16 cellular contexts compared by ENCODE assay signal in genomic region chr4:138251904-138252303, GRCh38.
"Had no signal": no experiment of that assay in that cellular context is flagged by ENCODE, and none has a peak within 500 bp of the region (broad histone marks: within the 10 kb centered on the region; RNA-seq: fewer than 3 reads in every experiment).

No MANE protein-coding gene starts in this region.

- H3K4me3 ChIP-seq: colonic mucosa, lower lobe of right lung, thyroid gland, uterus had no signal

- H3K4me1 ChIP-seq: colonic mucosa, lower lobe of right lung, thyroid gland, uterus had no signal

- H3K36me3 ChIP-seq: colonic mucosa, lower lobe of right lung, thyroid gland had no signal

- DNase-seq: activated CD4-positive, alpha-beta T cell treated with anti-CD3 and anti-CD28 coated beads, Interleukin-2, amount 10 ng/mL, durations not matched to agents 24 days and 14 days; activated CD8-positive, alpha-beta T cell treated with anti-CD3 and anti-CD28 coated beads for 36 hours; activated naive CD4-positive, alpha-beta T cell treated with Interleukin-2 at 50 U/mL for 16 hours; activated T-cell treated with anti-CD3 and anti-CD28 coated beads, Interleukin-2, amount 50 U/mL, for 1 hour; colonic mucosa; endodermal cell; foreskin melanocyte; lower lobe of right lung; nucleus accumbens; retina; stimulated activated CD8-positive, alpha-beta memory T cell treated with anti-CD3 and anti-CD28 coated beads, Interleukin-4, amount 100 ng/mL, for 48 hours; stimulated activated naive CD4-positive, alpha-beta T cell; thyroid gland; uterus had no signal

- ATAC-seq: activated CD8-positive, alpha-beta T cell treated with anti-CD3 and anti-CD28 coated beads for 36 hours; activated T-helper 17 cell treated with anti-CD3 and anti-CD28 coated beads, Interleukin-2, amount 50 U/mL, for 72 hours; lower lobe of right lung had no signal

- H3K27me3 ChIP-seq: colonic mucosa, thyroid gland, uterus had no signal

- H3K9me3 ChIP-seq: colonic mucosa, lower lobe of right lung, thyroid gland, uterus had no signal

- H3K27ac ChIP-seq: colonic mucosa, lower lobe of right lung, thyroid gland, uterus had no signal

- FAIRE-seq: keratinocyte had no signal
